ENCODE assay signal across 21 cellular contexts in the genomic region with DNA sequence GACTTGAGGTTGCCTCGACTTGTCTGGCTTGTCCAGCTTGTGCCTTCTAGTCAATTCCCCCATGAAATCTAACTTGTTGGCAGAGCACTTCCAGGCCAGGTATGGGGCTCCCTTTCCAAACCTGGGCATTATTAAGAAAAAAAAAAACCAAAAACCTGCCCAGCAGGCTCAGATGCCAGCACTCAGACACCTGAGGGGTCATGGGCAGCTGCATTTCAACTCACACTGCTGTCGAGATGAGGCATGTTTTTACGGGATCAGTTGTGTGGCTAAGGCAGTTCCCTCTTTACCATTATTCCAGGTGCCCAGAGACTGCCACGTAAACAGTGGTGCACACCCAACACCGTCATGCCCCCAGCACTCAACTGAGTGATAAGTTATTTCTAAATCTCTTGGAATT.
"Had no signal": no experiment of that assay in that cellular context is flagged by ENCODE, and none has a peak within 500 bp of the region (broad histone marks: within the 10 kb centered on the region; RNA-seq: fewer than 3 reads in every experiment).

No MANE protein-coding gene starts in this region.

- H3K27ac ChIP-seq: brain microvascular endothelial cell, transverse colon, uterus, VCaP had no signal

- DNase-seq: activated CD4-positive, alpha-beta T cell treated with anti-CD3 and anti-CD28 coated beads, Interleukin-2, amount 10 ng/mL, durations not matched to agents 7 days and 5 days; activated CD8-positive, alpha-beta memory T cell treated with anti-CD3 and anti-CD28 coated beads, Interleukin-2, amount 10 ng/mL, durations not matched to agents 7 days and 5 days; activated CD8-positive, alpha-beta T cell treated with anti-CD3 and anti-CD28 coated beads for 36 hours; activated gamma-delta T cell; activated T-cell treated with anti-CD3 and anti-CD28 coated beads for 4 hours; brain microvascular endothelial cell; central memory CD4-positive, alpha-beta T cell; effector memory CD4-positive, alpha-beta T cell; left ventricle myocardium inferior; naive thymus-derived CD4-positive, alpha-beta T cell; occipital lobe; posterior cingulate gyrus; right cardiac atrium; stimulated activated CD4-positive, alpha-beta T cell treated with anti-CD3 and anti-CD28 coated beads, Interleukin-12 subunit alpha, Interleukin-12 subunit beta, amount 100 ng/mL, for 4 hours; stimulated activated naive CD8-positive, alpha-beta T cell treated with anti-CD3 and anti-CD28 coated beads, Interleukin-15, amount 100 ng/mL, for 72 hours; transverse colon; uterus had no signal

- H3K36me3 ChIP-seq: uterus had no signal

- H3K9me3 ChIP-seq: ascending aorta, left ventricle myocardium inferior, transverse colon, uterus had no signal

- ATAC-seq: activated CD4-positive, CD25-positive, alpha-beta regulatory T cell treated with anti-CD3 and anti-CD28 coated beads, Interleukin-2, amount 50 U/mL, for 24 hours; activated CD8-positive, alpha-beta memory T cell treated with anti-CD3 and anti-CD28 coated beads, Interleukin-2, amount 10 ng/mL, durations not matched to agents 7 days and 5 days; activated CD8-positive, alpha-beta T cell treated with anti-CD3 and anti-CD28 coated beads for 36 hours; activated naive CD4-positive, alpha-beta T cell treated with anti-CD3 and anti-CD28 coated beads, Interleukin-2, amount 50 U/mL, for 72 hours; naive thymus-derived CD4-positive, alpha-beta T cell; right cardiac atrium; stimulated activated naive CD8-positive, alpha-beta T cell treated with anti-CD3 and anti-CD28 coated beads, Interleukin-15, amount 100 ng/mL, for 72 hours had no signal

- H3K27me3 ChIP-seq: ascending aorta, brain microvascular endothelial cell, transverse colon, uterus had no signal

- H3K4me3 ChIP-seq: ascending aorta, left ventricle myocardium inferior, transverse colon, uterus had no signal
